Comparison of ENCODE assay signal across 3 cellular contexts in the genomic region with DNA sequence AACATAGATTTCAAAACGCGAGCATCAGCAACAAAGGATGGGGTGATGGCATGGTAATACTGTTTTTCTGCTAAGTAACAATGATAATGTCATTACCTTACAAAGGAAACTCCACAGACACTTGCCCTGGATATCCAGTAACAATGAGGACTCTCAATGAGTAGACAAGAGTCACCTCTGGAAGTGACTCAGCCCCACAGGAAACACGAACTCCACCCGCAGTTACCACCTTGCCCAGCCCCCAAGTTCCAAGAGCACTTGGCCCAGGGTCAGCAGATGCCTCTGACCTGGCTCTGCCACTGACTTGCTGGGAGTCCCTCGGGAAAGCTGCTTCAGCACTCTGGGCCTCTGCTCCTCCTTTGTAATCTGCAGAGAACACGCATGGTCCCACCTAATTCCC.
TF ChIP-seq lines count a peak whose summit lies in the region.

No MANE protein-coding gene starts in this region.

TF ChIP-seq in IMR-90, 13 proteins besides CTCF, POLR2A, EP300 and RAD21:
- TF ChIP-seq RFX5 (IDR thresholded peaks at IDR 0.05; ENCODE audit: low read depth, low read length) (no peak), RCOR1 (IDR thresholded peaks at IDR 0.05; ENCODE audit: insufficient replicate concordance, low read length) (no peak), FOS (IDR thresholded peaks at IDR 0.05; ENCODE audit: low read depth, low read length) (no peak), MAZ (IDR thresholded peaks at IDR 0.05; ENCODE audit: borderline replicate concordance, low read depth, low read length) (no peak), CHD1 (IDR thresholded peaks at IDR 0.05; ENCODE audit: low read depth, low read length) (no peak), CEBPB (IDR thresholded peaks at IDR 0.05; ENCODE audit: low read depth, low read length) (no peak), SMC3 (IDR thresholded peaks at IDR 0.05; ENCODE audit: low read depth, low read length) (no peak), NFE2L2 (IDR thresholded peaks at IDR 0.05; ENCODE audit: low read depth, low read length) (no peak), MXI1 (IDR thresholded peaks at IDR 0.05; ENCODE audit: borderline replicate concordance, low read depth, low read length) (no peak), MAFK (IDR thresholded peaks at IDR 0.05; ENCODE audit: low read depth, low read length) (no peak), BHLHE40 (IDR thresholded peaks at IDR 0.05; ENCODE audit: low read depth, low read length) (no peak)
- TF ChIP-seq, protein P1, sequence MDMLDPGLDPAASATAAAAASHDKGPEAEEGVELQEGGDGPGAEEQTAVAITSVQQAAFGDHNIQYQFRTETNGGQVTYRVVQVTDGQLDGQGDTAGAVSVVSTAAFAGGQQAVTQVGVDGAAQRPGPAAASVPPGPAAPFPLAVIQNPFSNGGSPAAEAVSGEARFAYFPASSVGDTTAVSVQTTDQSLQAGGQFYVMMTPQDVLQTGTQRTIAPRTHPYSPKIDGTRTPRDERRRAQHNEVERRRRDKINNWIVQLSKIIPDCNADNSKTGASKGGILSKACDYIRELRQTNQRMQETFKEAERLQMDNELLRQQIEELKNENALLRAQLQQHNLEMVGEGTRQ (IDR thresholded peaks at IDR 0.05; ENCODE audit: low read depth, low read length), result no peak
- TF ChIP-seq, protein P2, sequence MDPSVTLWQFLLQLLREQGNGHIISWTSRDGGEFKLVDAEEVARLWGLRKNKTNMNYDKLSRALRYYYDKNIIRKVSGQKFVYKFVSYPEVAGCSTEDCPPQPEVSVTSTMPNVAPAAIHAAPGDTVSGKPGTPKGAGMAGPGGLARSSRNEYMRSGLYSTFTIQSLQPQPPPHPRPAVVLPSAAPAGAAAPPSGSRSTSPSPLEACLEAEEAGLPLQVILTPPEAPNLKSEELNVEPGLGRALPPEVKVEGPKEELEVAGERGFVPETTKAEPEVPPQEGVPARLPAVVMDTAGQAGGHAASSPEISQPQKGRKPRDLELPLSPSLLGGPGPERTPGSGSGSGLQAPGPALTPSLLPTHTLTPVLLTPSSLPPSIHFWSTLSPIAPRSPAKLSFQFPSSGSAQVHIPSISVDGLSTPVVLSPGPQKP (IDR thresholded peaks at IDR 0.05; ENCODE audit: borderline replicate concordance, low read depth, low read length), result no peak
TF ChIP-seq in IMR-90: peak in this region for 0.

TF ChIP-seq in H1, 55 proteins besides CTCF, POLR2A, EP300 and RAD21:
- TF ChIP-seq, protein P3, sequence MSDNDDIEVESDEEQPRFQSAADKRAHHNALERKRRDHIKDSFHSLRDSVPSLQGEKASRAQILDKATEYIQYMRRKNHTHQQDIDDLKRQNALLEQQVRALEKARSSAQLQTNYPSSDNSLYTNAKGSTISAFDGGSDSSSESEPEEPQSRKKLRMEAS (IDR thresholded peaks at IDR 0.05), result no peak
- no peak for TF ChIP-seq SIRT6 (IDR thresholded peaks at IDR 0.05; ENCODE audit: low read length)
- no peak for TF ChIP-seq BRCA1 (IDR thresholded peaks at IDR 0.05; ENCODE audit: low read depth, low read length)
- no peak for TF ChIP-seq PHF8 (conservative IDR thresholded peaks at IDR 0.05; ENCODE audit: low read depth, low read length)
- TF ChIP-seq SRF (IDR thresholded peaks at IDR 0.05; ENCODE audit: low read depth, low read length), result no peak
- TF ChIP-seq, protein P1 (IDR thresholded peaks at IDR 0.05; ENCODE audit: low read length), result no peak
- TF ChIP-seq ASH2L (IDR thresholded peaks at IDR 0.05; ENCODE audit: low read length), result no peak
- TF ChIP-seq MAFK (IDR thresholded peaks at IDR 0.05; ENCODE audit: low read depth, low read length), result no peak
- TF ChIP-seq RXRA (IDR thresholded peaks at IDR 0.05; ENCODE audit: insufficient read depth, low read depth, low read length), result no peak
- TF ChIP-seq, protein P4, sequence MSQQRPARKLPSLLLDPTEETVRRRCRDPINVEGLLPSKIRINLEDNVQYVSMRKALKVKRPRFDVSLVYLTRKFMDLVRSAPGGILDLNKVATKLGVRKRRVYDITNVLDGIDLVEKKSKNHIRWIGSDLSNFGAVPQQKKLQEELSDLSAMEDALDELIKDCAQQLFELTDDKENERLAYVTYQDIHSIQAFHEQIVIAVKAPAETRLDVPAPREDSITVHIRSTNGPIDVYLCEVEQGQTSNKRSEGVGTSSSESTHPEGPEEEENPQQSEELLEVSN (IDR thresholded peaks at IDR 0.05), result no peak
- TF ChIP-seq GABPA (IDR thresholded peaks at IDR 0.05; ENCODE audit: borderline replicate concordance, insufficient read depth, low read length), result no peak
- TF ChIP-seq BCL11A (IDR thresholded peaks at IDR 0.05; ENCODE audit: low read depth in 2 of 2, low read length in 2 of 2), result no peak
- TF ChIP-seq CEBPB (IDR thresholded peaks at IDR 0.05; ENCODE audit: low read depth, low read length), result no peak
- no peak for TF ChIP-seq BACH1 (IDR thresholded peaks at IDR 0.05; ENCODE audit: low read length)
- TF ChIP-seq HDAC2 (IDR thresholded peaks at IDR 0.05; ENCODE audit: borderline replicate concordance in 1 of 2, low read depth in 2 of 2, low read length in 2 of 2), result no peak

TF ChIP-seq in GM23338, 12 proteins besides CTCF, POLR2A, EP300 and RAD21:
- TF ChIP-seq, protein P5, sequence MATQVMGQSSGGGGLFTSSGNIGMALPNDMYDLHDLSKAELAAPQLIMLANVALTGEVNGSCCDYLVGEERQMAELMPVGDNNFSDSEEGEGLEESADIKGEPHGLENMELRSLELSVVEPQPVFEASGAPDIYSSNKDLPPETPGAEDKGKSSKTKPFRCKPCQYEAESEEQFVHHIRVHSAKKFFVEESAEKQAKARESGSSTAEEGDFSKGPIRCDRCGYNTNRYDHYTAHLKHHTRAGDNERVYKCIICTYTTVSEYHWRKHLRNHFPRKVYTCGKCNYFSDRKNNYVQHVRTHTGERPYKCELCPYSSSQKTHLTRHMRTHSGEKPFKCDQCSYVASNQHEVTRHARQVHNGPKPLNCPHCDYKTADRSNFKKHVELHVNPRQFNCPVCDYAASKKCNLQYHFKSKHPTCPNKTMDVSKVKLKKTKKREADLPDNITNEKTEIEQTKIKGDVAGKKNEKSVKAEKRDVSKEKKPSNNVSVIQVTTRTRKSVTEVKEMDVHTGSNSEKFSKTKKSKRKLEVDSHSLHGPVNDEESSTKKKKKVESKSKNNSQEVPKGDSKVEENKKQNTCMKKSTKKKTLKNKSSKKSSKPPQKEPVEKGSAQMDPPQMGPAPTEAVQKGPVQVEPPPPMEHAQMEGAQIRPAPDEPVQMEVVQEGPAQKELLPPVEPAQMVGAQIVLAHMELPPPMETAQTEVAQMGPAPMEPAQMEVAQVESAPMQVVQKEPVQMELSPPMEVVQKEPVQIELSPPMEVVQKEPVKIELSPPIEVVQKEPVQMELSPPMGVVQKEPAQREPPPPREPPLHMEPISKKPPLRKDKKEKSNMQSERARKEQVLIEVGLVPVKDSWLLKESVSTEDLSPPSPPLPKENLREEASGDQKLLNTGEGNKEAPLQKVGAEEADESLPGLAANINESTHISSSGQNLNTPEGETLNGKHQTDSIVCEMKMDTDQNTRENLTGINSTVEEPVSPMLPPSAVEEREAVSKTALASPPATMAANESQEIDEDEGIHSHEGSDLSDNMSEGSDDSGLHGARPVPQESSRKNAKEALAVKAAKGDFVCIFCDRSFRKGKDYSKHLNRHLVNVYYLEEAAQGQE (IDR thresholded peaks at IDR 0.05; ENCODE audit: unreplicated experiment), result no peak
- TF ChIP-seq, protein P6, sequence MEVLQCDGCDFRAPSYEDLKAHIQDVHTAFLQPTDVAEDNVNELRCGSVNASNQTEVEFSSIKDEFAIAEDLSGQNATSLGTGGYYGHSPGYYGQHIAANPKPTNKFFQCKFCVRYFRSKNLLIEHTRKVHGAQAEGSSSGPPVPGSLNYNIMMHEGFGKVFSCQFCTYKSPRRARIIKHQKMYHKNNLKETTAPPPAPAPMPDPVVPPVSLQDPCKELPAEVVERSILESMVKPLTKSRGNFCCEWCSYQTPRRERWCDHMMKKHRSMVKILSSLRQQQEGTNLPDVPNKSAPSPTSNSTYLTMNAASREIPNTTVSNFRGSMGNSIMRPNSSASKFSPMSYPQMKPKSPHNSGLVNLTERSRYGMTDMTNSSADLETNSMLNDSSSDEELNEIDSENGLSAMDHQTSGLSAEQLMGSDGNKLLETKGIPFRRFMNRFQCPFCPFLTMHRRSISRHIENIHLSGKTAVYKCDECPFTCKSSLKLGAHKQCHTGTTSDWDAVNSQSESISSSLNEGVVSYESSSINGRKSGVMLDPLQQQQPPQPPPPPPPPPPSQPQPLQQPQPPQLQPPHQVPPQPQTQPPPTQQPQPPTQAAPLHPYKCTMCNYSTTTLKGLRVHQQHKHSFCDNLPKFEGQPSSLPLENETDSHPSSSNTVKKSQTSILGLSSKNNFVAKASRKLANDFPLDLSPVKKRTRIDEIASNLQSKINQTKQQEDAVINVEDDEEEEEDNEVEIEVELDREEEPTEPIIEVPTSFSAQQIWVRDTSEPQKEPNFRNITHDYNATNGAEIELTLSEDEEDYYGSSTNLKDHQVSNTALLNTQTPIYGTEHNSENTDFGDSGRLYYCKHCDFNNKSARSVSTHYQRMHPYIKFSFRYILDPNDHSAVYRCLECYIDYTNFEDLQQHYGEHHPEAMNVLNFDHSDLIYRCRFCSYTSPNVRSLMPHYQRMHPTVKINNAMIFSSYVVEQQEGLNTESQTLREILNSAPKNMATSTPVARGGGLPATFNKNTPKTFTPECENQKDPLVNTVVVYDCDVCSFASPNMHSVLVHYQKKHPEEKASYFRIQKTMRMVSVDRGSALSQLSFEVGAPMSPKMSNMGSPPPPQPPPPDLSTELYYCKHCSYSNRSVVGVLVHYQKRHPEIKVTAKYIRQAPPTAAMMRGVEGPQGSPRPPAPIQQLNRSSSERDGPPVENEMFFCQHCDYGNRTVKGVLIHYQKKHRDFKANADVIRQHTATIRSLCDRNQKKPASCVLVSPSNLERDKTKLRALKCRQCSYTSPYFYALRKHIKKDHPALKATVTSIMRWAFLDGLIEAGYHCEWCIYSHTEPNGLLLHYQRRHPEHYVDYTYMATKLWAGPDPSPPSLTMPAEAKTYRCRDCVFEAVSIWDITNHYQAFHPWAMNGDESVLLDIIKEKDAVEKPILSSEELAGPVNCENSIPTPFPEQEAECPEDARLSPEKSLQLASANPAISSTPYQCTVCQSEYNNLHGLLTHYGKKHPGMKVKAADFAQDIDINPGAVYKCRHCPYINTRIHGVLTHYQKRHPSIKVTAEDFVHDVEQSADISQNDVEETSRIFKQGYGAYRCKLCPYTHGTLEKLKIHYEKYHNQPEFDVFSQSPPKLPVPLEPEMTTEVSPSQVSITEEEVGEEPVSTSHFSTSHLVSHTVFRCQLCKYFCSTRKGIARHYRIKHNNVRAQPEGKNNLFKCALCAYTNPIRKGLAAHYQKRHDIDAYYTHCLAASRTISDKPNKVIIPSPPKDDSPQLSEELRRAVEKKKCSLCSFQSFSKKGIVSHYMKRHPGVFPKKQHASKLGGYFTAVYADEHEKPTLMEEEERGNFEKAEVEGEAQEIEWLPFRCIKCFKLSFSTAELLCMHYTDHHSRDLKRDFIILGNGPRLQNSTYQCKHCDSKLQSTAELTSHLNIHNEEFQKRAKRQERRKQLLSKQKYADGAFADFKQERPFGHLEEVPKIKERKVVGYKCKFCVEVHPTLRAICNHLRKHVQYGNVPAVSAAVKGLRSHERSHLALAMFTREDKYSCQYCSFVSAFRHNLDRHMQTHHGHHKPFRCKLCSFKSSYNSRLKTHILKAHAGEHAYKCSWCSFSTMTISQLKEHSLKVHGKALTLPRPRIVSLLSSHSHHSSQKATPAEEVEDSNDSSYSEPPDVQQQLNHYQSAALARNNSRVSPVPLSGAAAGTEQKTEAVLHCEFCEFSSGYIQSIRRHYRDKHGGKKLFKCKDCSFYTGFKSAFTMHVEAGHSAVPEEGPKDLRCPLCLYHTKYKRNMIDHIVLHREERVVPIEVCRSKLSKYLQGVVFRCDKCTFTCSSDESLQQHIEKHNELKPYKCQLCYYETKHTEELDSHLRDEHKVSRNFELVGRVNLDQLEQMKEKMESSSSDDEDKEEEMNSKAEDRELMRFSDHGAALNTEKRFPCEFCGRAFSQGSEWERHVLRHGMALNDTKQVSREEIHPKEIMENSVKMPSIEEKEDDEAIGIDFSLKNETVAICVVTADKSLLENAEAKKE (CRISPR knock-in tag; IDR thresholded peaks at IDR 0.05), result no peak
- TF ChIP-seq EZH2phosphoT487 (IDR thresholded peaks at IDR 0.05; ENCODE audit: unreplicated experiment) (no peak), CREB1 (CRISPR knock-in tag; IDR thresholded peaks at IDR 0.05; ENCODE audit: low read depth) (no peak), ZNF114 (CRISPR knock-in tag; IDR thresholded peaks at IDR 0.05) (no peak), ZNF331 (CRISPR knock-in tag; IDR thresholded peaks at IDR 0.05; ENCODE audit: low read depth) (no peak), EZH2 (IDR thresholded peaks at IDR 0.05; ENCODE audit: low read depth, unreplicated experiment) (no peak), JUNB (IDR thresholded peaks at IDR 0.05; ENCODE audit: unreplicated experiment) (no peak), POLR2AphosphoS5 (IDR thresholded peaks at IDR 0.05; ENCODE audit: low read depth) (no peak), STAT1 (IDR thresholded peaks at IDR 0.05; ENCODE audit: unreplicated experiment) (no peak), NANOG (IDR thresholded peaks at IDR 0.05; ENCODE audit: borderline replicate concordance) (no peak)
- TF ChIP-seq, protein P7, sequence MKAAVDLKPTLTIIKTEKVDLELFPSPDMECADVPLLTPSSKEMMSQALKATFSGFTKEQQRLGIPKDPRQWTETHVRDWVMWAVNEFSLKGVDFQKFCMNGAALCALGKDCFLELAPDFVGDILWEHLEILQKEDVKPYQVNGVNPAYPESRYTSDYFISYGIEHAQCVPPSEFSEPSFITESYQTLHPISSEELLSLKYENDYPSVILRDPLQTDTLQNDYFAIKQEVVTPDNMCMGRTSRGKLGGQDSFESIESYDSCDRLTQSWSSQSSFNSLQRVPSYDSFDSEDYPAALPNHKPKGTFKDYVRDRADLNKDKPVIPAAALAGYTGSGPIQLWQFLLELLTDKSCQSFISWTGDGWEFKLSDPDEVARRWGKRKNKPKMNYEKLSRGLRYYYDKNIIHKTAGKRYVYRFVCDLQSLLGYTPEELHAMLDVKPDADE (IDR thresholded peaks at IDR 0.05), result no peak
